In the genomic region with DNA sequence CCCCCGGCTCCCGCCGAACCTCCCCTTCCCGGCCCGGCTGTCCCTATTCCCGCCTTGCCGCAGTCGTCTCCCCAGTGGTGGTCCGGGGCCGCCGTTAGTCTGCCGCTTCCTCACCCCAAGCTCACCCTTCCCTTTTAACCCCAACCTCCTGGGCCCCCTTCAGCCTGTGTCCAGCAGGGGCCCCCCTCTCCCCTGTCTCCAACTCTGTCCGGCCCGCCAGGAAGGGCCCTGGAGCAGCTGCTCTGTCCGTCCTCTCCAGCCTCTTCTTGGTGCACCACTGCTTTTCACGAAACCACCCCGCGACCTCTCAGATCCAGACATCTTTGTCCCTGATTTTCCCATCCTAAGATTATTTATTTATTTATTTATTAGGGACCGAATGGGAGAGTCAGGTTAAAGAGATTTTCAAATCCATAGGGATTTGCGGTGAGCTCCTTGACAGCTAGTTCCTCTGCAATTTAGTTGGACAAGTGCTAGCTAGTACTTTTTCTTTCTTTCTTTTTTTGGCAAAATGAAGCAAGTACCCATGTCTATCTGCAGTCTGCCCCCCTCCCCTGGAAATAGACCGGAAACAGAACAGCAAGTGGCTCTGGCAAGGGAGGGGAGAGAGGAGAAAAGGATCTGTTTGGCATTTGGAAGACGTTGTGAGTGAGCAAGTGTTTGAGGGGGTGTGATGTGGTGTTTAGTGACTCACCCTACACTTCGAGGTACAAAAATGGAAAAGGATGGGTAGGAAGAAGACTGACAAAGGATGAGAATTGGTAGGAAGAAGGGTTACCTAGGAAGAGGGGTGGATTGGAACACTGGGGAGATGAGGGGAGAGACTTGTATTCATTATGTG, we compare ENCODE assay signal across 8 cellular contexts. TPM values are rescaled to one million over a fixed set of nuclear protein-coding genes. Genes with fewer than 3 reads are reported as not detected.
A peak's percentile ranks its signal among the peaks of the same experiment; 100 is the strongest.
DNase-seq lines count a peak whose midpoint lies in the region; ATAC-seq, FAIRE-seq and TF ChIP-seq lines count a peak whose summit lies in the region.

No MANE protein-coding gene starts in this region.

- peak overlapping the region; percentile 79 for H3K4me2 ChIP-seq in parathyroid adenoma (ENCODE audit: low read length)

- peaks cover 2% of the 10 kb centered on the region for H3K36me3 ChIP-seq in CD8-positive, alpha-beta T cell (ENCODE audit: insufficient read depth, low read length)
- H3K36me3 ChIP-seq in parathyroid adenoma (ENCODE audit: control insufficient read depth, insufficient read depth, low read length): no peaks in the 10 kb centered on the region

- no peaks in the 10 kb centered on the region for H3K27me3 Mint-ChIP-seq in CD8-positive, alpha-beta T cell (ENCODE audit: low read depth)

- H3K4me3 Mint-ChIP-seq in CD8-positive, alpha-beta T cell: peak overlapping the region; percentile 95

- peak overlapping the region; percentile 41 for H3K27ac Mint-ChIP-seq in CD8-positive, alpha-beta T cell

- peak overlapping the region; percentile 92 for H2AFZ ChIP-seq in parathyroid adenoma

- H3K9me3 Mint-ChIP-seq in CD8-positive, alpha-beta T cell: no peaks in the 10 kb centered on the region

- peak overlapping the region; percentile 96 for H3K4me3 ChIP-seq in CD8-positive, alpha-beta T cell (ENCODE audit: low read depth, low read length)
- H3K4me3 ChIP-seq in parathyroid adenoma (ENCODE audit: low read depth, low read length): peak overlapping the region; percentile 80

- H3K27me3 ChIP-seq in CD8-positive, alpha-beta T cell (ENCODE audit: insufficient read depth, low read length): no peaks in the 10 kb centered on the region
- no peaks in the 10 kb centered on the region for H3K27me3 ChIP-seq in parathyroid adenoma (ENCODE audit: control insufficient read depth, insufficient read depth, low read length)

- no peak for TF ChIP-seq CTCF in CD8-positive, alpha-beta T cell (IDR thresholded peaks at IDR 0.05)
- peak; percentile 22 for TF ChIP-seq CTCF in parathyroid adenoma (IDR thresholded peaks at IDR 0.05)

- POLR2A ChIA-PET in CD8-positive, alpha-beta T cell (lab: Charles Lee): interaction anchor here (0.8 to 5.7 kb wide), 4 partner anchors 12 to 135 kb away, joined by 3 to 55 read pairs (median 4); a partner anchor contains a TSS

- H3K79me2 ChIP-seq in parathyroid adenoma: peaks cover 5% of the 10 kb centered on the region

- peaks cover 33% of the 10 kb centered on the region for H3K4me1 ChIP-seq in CD8-positive, alpha-beta T cell (ENCODE audit: insufficient read depth, low read length)
- H3K4me1 ChIP-seq in parathyroid adenoma: no peaks in the 10 kb centered on the region

- DNase-seq in CD8-positive, alpha-beta T cell: peak in 1 of 7 experiments; percentile 40
- DNase-seq in NCI-H748 treated with DMSO at 0.1 percent for 48 hours (lab: John Stamatoyannopoulos, UW) (peak; percentile 68), amniotic epithelial cell (ENCODE audit: low read depth) (peak; percentile 44), left cardiac atrium (peak; percentile 64), GM12891 (ENCODE audit: insufficient read length, low spot score) (no peak)

- no peak for TF ChIP-seq POLR2A in GM12891 (IDR thresholded peaks at IDR 0.05; ENCODE audit: low read depth, low read length)

- no peak for FAIRE-seq in GM12891 (lab: Jason Lieb, UNC)

- H3K9me3 ChIP-seq in CD8-positive, alpha-beta T cell (ENCODE audit: low read length): no peaks in the 10 kb centered on the region
- H3K9me3 ChIP-seq in parathyroid adenoma (ENCODE audit: control insufficient read depth, low read length): no peaks in the 10 kb centered on the region

- intact Hi-C loops in CD8-positive, alpha-beta T cell (cut with DNase I, micrococcal nuclease): loop anchor here (1.0 to 5.0 kb wide), 9 partner anchors 12 to 415 kb away; a partner anchor contains a TSS
- intact Hi-C loops in left cardiac atrium (cut with DNase I): no loop called here

- CTCF ChIA-PET in CD8-positive, alpha-beta T cell (lab: Charles Lee): interaction anchor here (0.6 to 3.8 kb wide), 6 partner anchors 11 to 95 kb away, joined by 3 to 21 read pairs (median 6); a partner anchor contains a TSS

- H3K36me3 Mint-ChIP-seq in CD8-positive, alpha-beta T cell: peaks cover 26% of the 10 kb centered on the region

- H3K27ac ChIP-seq in CD8-positive, alpha-beta T cell (ENCODE audit: low read depth, low read length): peak overlapping the region; percentile 79
- peak overlapping the region; percentile 77 for H3K27ac ChIP-seq in parathyroid adenoma

- ATAC-seq in CD8-positive, alpha-beta T cell: peak; percentile 15
- peak; percentile 44 for ATAC-seq in GM19023 (IDR thresholded peaks at IDR 0.05; ENCODE audit: unreplicated experiment)
- ATAC-seq in HG03159 (IDR thresholded peaks at IDR 0.05; ENCODE audit: unreplicated experiment): peak; percentile 43
- peak; percentile 75 to 86 for ATAC-seq in left cardiac atrium

- H3K9ac ChIP-seq in parathyroid adenoma: peak overlapping the region; percentile 32

- H3K4me1 Mint-ChIP-seq in CD8-positive, alpha-beta T cell (ENCODE audit: low read depth): peaks cover 46% of the 10 kb centered on the region

TF ChIP-seq in GM12891, 5 proteins besides CTCF, POLR2A, EP300 and RAD21:
- no peak for TF ChIP-seq POU2F2 (IDR thresholded peaks at IDR 0.05; ENCODE audit: low read depth, low read length)
- TF ChIP-seq POLR2AphosphoS5 (IDR thresholded peaks at IDR 0.05; ENCODE audit: low read depth, low read length): no peak
- no peak for TF ChIP-seq SPI1 (IDR thresholded peaks at IDR 0.05; ENCODE audit: low read depth, low read length)
- TF ChIP-seq PAX5 (IDR thresholded peaks at IDR 0.05; ENCODE audit: insufficient read depth, low read length, severe bottlenecking): no peak
- TF ChIP-seq TAF1 (IDR thresholded peaks at IDR 0.05; ENCODE audit: low read depth, low read length): no peak

RNA-seq across cellular contexts. Expression of a gene that starts 0.6 kb away (rescaled TPM):
- 1 to 10 TPM; 6.7 to 7.0 TPM for total RNA-seq in CD8-positive, alpha-beta T cell
- total RNA-seq in left cardiac atrium: 10 to 100 TPM; 17.6 to 20.5 TPM
- 29.2 TPM for polyA plus RNA-seq in GM12891 (2012; ENCODE audit: low read depth, missing spikeins)

RNA-seq across cellular contexts. Expression of a gene that starts 0.8 kb away (rescaled TPM):
- total RNA-seq in CD8-positive, alpha-beta T cell: 1 to 10 TPM; 1.4 to 2.4 TPM
- total RNA-seq in left cardiac atrium: 10 to 100 TPM in 1 of 2 donors, 1 to 10 TPM in 1; 9.8 to 12.1 TPM
- 14.9 TPM for polyA plus RNA-seq in GM12891 (2012; ENCODE audit: low read depth, missing spikeins)

RNA-seq across cellular contexts. Expression of a gene that starts 22.6 kb away (rescaled TPM):
- total RNA-seq in CD8-positive, alpha-beta T cell: 1 to 10 TPM; 2.4 to 5.1 TPM
- 10 to 100 TPM; 17.6 to 20.8 TPM for total RNA-seq in left cardiac atrium
- polyA plus RNA-seq in GM12891 (2012; ENCODE audit: low read depth, missing spikeins): 10.9 TPM

RNA-seq across cellular contexts. Expression of a gene that starts 23.0 kb away (rescaled TPM):
- total RNA-seq in CD8-positive, alpha-beta T cell: 100 to 1,000 TPM; 114 to 122 TPM
- 10 to 100 TPM; 33.1 to 41.6 TPM for total RNA-seq in left cardiac atrium
- 20.7 TPM for polyA plus RNA-seq in GM12891 (2012; ENCODE audit: low read depth, missing spikeins)

Comparison
In these comparisons a context has a peak if more than half of its experiments do, and no peak if none do; other contexts are left out.
1. ATAC-seq: peak in every context shown above with its lines; median percentile 80 in left cardiac atrium; 44 in GM19023; 43 in HG03159; 15 in CD8-positive, alpha-beta T cell.
2. intact Hi-C loops: an anchor here in CD8-positive, alpha-beta T cell (1.0 to 5.0 kb wide); none called in left cardiac atrium.